16 cellular contexts compared by ENCODE assay signal in the genomic region with DNA sequence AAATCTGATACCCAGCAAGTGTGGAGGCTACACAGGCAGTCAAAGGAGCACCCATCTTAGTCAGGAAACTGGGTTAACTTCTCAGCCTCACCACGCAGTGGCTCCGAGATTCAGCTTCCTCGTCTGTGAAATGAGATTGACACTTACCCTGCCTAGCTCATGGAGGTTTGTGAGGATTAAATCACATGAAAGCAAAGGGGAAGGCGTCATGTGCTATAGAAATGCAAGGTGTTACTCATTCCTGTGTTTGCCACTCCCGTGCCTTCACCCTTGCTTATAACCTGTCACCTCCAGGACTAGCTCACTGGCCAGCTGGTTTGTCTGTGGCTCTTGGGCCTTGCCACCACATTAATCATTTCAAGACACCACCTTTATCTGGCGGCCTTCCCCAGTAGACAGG.
DNase-seq lines count a peak whose midpoint lies in the region; ATAC-seq and TF ChIP-seq lines count a peak whose summit lies in the region.
"Had no signal": no experiment of that assay in that cellular context is flagged by ENCODE, and none has a peak within 500 bp of the region (broad histone marks: within the 10 kb centered on the region; RNA-seq: fewer than 3 reads in every experiment).

No MANE protein-coding gene starts in this region.

- H2AFZ ChIP-seq in mammary epithelial cell (ENCODE audit: low read depth, low read length): no peak overlapping the region

- H3K4me3 Mint-ChIP-seq in MCF 10A (ENCODE audit: unreplicated experiment): no peak overlapping the region
- H3K4me3 Mint-ChIP-seq: activated B cell treated with CpG ODN at 0.5 μM for 24 hours, memory B cell had no signal

- H3K4me1 ChIP-seq in mammary epithelial cell (ENCODE audit: insufficient read depth, low read length) (peaks cover 44% of the 10 kb centered on the region), transverse colon (peaks cover 22 to 79% (median 49%) of the 10 kb centered on the region in 4 donors), gastroesophageal sphincter (peaks cover 6 to 34% (median 16%) of the 10 kb centered on the region in 3 donors), upper lobe of right lung (peaks cover 7% of the 10 kb centered on the region)

- no peaks in the 10 kb centered on the region for H3K27me3 Mint-ChIP-seq in MCF 10A (ENCODE audit: insufficient read depth, unreplicated experiment)
- H3K27me3 Mint-ChIP-seq: activated B cell treated with CpG ODN at 0.5 μM for 24 hours, memory B cell had no signal

- no peaks in the 10 kb centered on the region for H3K27me3 ChIP-seq in mammary epithelial cell (ENCODE audit: insufficient read depth, low read length)
- no peaks in the 10 kb centered on the region for H3K27me3 ChIP-seq in transverse colon
- H3K27me3 ChIP-seq in gastroesophageal sphincter: no peaks in the 10 kb centered on the region
- H3K27me3 ChIP-seq in upper lobe of right lung: no peaks in the 10 kb centered on the region
- H3K27me3 ChIP-seq: suprapubic skin had no signal

- 95% methylated on average over 6 of the region's 6 CpGs for WGBS in mammary epithelial cell (ENCODE audit: low coverage, missing lambda C conversion rate)
- WGBS in transverse colon (ENCODE audit: low coverage in 1 of 2), 2 donors: 73 to 77% methylated on average over 4 to 6 of the region's 6 CpGs
- WGBS in gastroesophageal sphincter (ENCODE audit: low coverage in 1 of 2), 2 donors: 83 to 94% methylated on average over 6 of the region's 6 CpGs

- no peaks in the 10 kb centered on the region for H3K9me3 Mint-ChIP-seq in MCF 10A (ENCODE audit: unreplicated experiment)
- H3K9me3 Mint-ChIP-seq: activated B cell treated with CpG ODN at 0.5 μM for 24 hours, memory B cell had no signal

- H3K27ac ChIP-seq in mammary epithelial cell (ENCODE audit: insufficient read depth, low read depth, low read length) (peak overlapping the region; percentile 1), RWPE1 (peak overlapping the region; percentile 96), transverse colon (peak overlapping the region; percentile 72 to 85 (median 80)), gastroesophageal sphincter (no peak overlapping the region), upper lobe of right lung (no peak overlapping the region)

- TF ChIP-seq POLR2A in transverse colon (IDR thresholded peaks at IDR 0.05): no peak
- no peak for TF ChIP-seq POLR2A in gastroesophageal sphincter (IDR thresholded peaks at IDR 0.05)

- CTCF ChIA-PET in mammary epithelial cell (lab: Charles Lee; ENCODE audit: low non-redundant PET) (no interaction called here), MCF 10A (lab: Yijun Ruan, JAX) (interaction anchor here (0.6 to 2.0 kb wide), 4 partner anchors 49 to 570 kb away, joined by 3 to 6 read pairs (median 3); no protein-coding TSS in a partner anchor), RWPE1 (lab: Yijun Ruan, JAX) (no interaction called here)

- TF ChIP-seq CTCF in mammary epithelial cell (conservative IDR thresholded peaks at IDR 0.05 in 1 of 2, IDR thresholded peaks at IDR 0.05 in 1 of 2; ENCODE audit: extremely low read depth in 1 of 2, insufficient read depth in 1 of 2, low read depth in 1 of 2, low read length in 2 of 2) (no peak), MCF 10A (IDR thresholded peaks at IDR 0.05; ENCODE audit: unreplicated experiment) (no peak), RWPE1 (conservative IDR thresholded peaks at IDR 0.05; ENCODE audit: low read depth) (no peak), transverse colon (IDR thresholded peaks at IDR 0.05) (no peak), gastroesophageal sphincter (IDR thresholded peaks at IDR 0.05) (no peak), upper lobe of right lung (IDR thresholded peaks at IDR 0.05) (no peak)

- intact Hi-C loops in mammary epithelial cell (cut with micrococcal nuclease) (no loop called here), MCF 10A (cut with micrococcal nuclease) (loop anchor here (2.0 to 10.0 kb wide), 3 partner anchors 117 to 569 kb away; no protein-coding TSS in a partner anchor), transverse colon (cut with DNase I; ENCODE audit: low total_unique reads) (no loop called here), upper lobe of right lung (cut with DNase I) (no loop called here)

- H3K36me3 ChIP-seq in mammary epithelial cell (ENCODE audit: insufficient read depth, low read length) (no peaks in the 10 kb centered on the region), transverse colon (no peaks in the 10 kb centered on the region), gastroesophageal sphincter (no peaks in the 10 kb centered on the region), upper lobe of right lung (no peaks in the 10 kb centered on the region)
- H3K36me3 ChIP-seq: suprapubic skin had no signal

- BruUV-seq in mammary epithelial cell (replicated peaks; lab: Mats Ljungman, UMichigan) (no TSS peak), MCF 10A (replicated peaks; lab: Mats Ljungman, UMichigan) (no TSS peak)

- no peak overlapping the region for H3K4me2 ChIP-seq in mammary epithelial cell (ENCODE audit: insufficient read depth, low read depth, low read length)

- POLR2A ChIA-PET in MCF 10A (lab: Yijun Ruan, JAX) (interaction anchor here (0.6 to 12.4 kb wide), 18 partner anchors 10 to 501 kb away, joined by 3 to 277 read pairs (median 14); partner anchors contain the start of genes BABAM2, FOSL2, MRPL33 and RBKS), RWPE1 (lab: Yijun Ruan, JAX; ENCODE audit: low non-redundant PET) (no interaction called here)

- H3K4me1 Mint-ChIP-seq in MCF 10A (ENCODE audit: insufficient read depth, unreplicated experiment): peaks cover 67% of the 10 kb centered on the region
- H3K4me1 Mint-ChIP-seq: memory B cell had no signal

- H3K79me2 ChIP-seq in mammary epithelial cell (ENCODE audit: insufficient read depth, low read length): no peaks in the 10 kb centered on the region

- H3K27ac Mint-ChIP-seq in MCF 10A (ENCODE audit: low read depth, unreplicated experiment): no peak overlapping the region
- H3K27ac Mint-ChIP-seq: activated B cell treated with CpG ODN at 0.5 μM for 24 hours, memory B cell had no signal

- H3K4me3 ChIP-seq in mammary epithelial cell (replicated peaks in 1 of 3; ENCODE audit: insufficient read depth in 1 of 3, low read depth in 2 of 3, low read length in 3 of 3) (no peak overlapping the region), transverse colon (no peak overlapping the region), gastroesophageal sphincter (no peak overlapping the region), upper lobe of right lung (no peak overlapping the region)
- H3K4me3 ChIP-seq: suprapubic skin had no signal

- no peak for TF ChIP-seq EP300 in transverse colon (IDR thresholded peaks at IDR 0.05; ENCODE audit: low read depth)
- TF ChIP-seq EP300 in gastroesophageal sphincter (IDR thresholded peaks at IDR 0.05): no peak

- H3K36me3 Mint-ChIP-seq in MCF 10A (ENCODE audit: insufficient read depth, unreplicated experiment): peaks cover 6% of the 10 kb centered on the region

- no peaks in the 10 kb centered on the region for H3K9me3 ChIP-seq in mammary epithelial cell (replicated peaks; ENCODE audit: insufficient read depth, low read length)
- no peaks in the 10 kb centered on the region for H3K9me3 ChIP-seq in transverse colon
- H3K9me3 ChIP-seq in gastroesophageal sphincter: no peaks in the 10 kb centered on the region
- no peaks in the 10 kb centered on the region for H3K9me3 ChIP-seq in upper lobe of right lung
- H3K9me3 ChIP-seq: suprapubic skin had no signal

- H4K20me1 ChIP-seq in mammary epithelial cell (ENCODE audit: insufficient read depth, low read length): no peaks in the 10 kb centered on the region

- dilution Hi-C loops in mammary epithelial cell (cut with HindIII; ENCODE audit: low sequenced_read_pairs): no loop called here

- ATAC-seq in GM18858 (IDR thresholded peaks at IDR 0.05; ENCODE audit: unreplicated experiment) (no peak), gastroesophageal sphincter (no peak), upper lobe of right lung (no peak)

- peak; percentile 20 for DNase-seq in mammary epithelial cell
- no peak for DNase-seq in MCF 10A (ENCODE audit: unreplicated experiment)
- DNase-seq in RWPE1 (ENCODE audit: low spot score): no peak
- DNase-seq in glomerular visceral epithelial cell (ENCODE audit: extremely low spot score): peak; percentile 48
- peak; percentile 60 for DNase-seq in transverse colon
- DNase-seq in upper lobe of right lung: no peak
- DNase-seq: activated B cell treated with CpG ODN at 0.5 μM for 24 hours; activated T-cell treated with anti-CD3 and anti-CD28 coated beads, Interleukin-2, amount 50 U/mL, for 1 hour; aorta; NCI-H446; occipital lobe; SW 1271 had no signal

- in situ Hi-C loops in mammary epithelial cell (cut with MboI; ENCODE audit: low sequenced_read_pairs in 2 of 2) (no loop called here), transverse colon (cut with MboI; ENCODE audit: low pct_ligation_motif_present in 1 of 4, low pct_unique_long_range_greater_than_20kb in 1 of 4, low sequenced_read_pairs in 3 of 4) (no loop called here)

- H3K9ac ChIP-seq in mammary epithelial cell (ENCODE audit: insufficient read depth, low read length): no peak overlapping the region

Comparison
In these comparisons a context has a peak if more than half of its experiments do, and no peak if none do; other contexts are left out.
1. DNase-seq: peak in mammary epithelial cell (single experiment), glomerular visceral epithelial cell (single experiment) and transverse colon (single experiment); none in MCF 10A (single experiment), RWPE1 (single experiment) and upper lobe of right lung (single experiment).
2. H3K27ac ChIP-seq: peak in mammary epithelial cell (single experiment), RWPE1 (single experiment) and transverse colon (4 of 4); none in gastroesophageal sphincter (0 of 4) and upper lobe of right lung (single experiment).